ENCODE assay signal across 32 cellular contexts in the genomic region with DNA sequence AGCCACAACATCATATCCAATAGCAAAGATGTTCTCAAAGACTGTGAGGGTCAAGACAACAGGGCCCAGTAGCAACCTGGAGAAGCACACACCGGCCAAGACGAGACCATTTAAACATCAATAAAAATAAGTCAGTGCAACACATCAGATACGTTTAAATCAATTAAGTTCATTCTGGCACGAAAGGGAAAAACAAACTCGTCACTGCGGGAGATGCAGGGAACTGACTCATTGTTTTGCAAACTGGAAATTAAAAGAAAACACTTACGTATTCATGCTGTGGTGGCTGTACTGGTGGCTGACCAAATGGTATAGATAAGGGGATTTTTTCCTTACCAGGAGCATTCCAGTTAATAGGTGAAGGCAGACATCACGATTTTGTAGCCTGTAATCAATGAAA. TPM values are rescaled to one million over a fixed set of nuclear protein-coding genes. Genes with fewer than 3 reads are reported as not detected.
DNase-seq lines count a peak whose midpoint lies in the region; ATAC-seq and TF ChIP-seq lines count a peak whose summit lies in the region.
"Had no signal": no experiment of that assay in that cellular context is flagged by ENCODE, and none has a peak within 500 bp of the region (broad histone marks: within the 10 kb centered on the region; RNA-seq: fewer than 3 reads in every experiment).

No MANE protein-coding gene starts in this region.

- ATAC-seq in GM19023 (IDR thresholded peaks at IDR 0.05; ENCODE audit: unreplicated experiment) = no peak
- ATAC-seq in T-helper 17 cell = no peak
- ATAC-seq: activated CD8-positive, alpha-beta T cell treated with anti-CD3 and anti-CD28 coated beads for 36 hours; CD8-positive, alpha-beta T cell; gastroesophageal sphincter; HCT116; left colon; stimulated activated memory B cell treated with anti-CD40 and anti-IgM and Interleukin-4, amounts not matched to agents 10 μg/mL and 1 μg/mL and 100 μg/mL, for 72 hours had no signal

- DNase-seq in Daoy (ENCODE audit: low read depth) (peak; percentile 41), NCI-H146 (lab: John Stamatoyannopoulos, UW) (peak; percentile 53), brain microvascular endothelial cell (peak; percentile 72), iris pigment epithelial cell (ENCODE audit: low read depth) (peak; percentile 42), T-helper 17 cell (no peak), ascending aorta (ENCODE audit: low spot score in 2 of 2) (no peak)
- no peak for DNase-seq in stimulated activated CD4-positive, alpha-beta T cell treated with anti-CD3 and anti-CD28 coated beads, Interleukin-15, amount 100 ng/mL, for 24 hours
- DNase-seq: ACHN; activated CD8-positive, alpha-beta T cell treated with anti-CD3 and anti-CD28 coated beads for 36 hours; activated naive CD4-positive, alpha-beta T cell treated with anti-CD3 and anti-CD28 coated beads, Interleukin-2, amount 10 ng/mL, durations not matched to agents 7 days and 5 days; adrenal gland; CD8-positive, alpha-beta T cell; central memory CD4-positive, alpha-beta T cell; DMS 273 treated with DMSO at 0.1 percent for 48 hours; hippocampal formation; left colon; NCI-H1105; NCI-H2029 treated with DMSO at 0.1 percent for 48 hours; NCI-H526; SHP77 treated with DMSO at 0.1 percent for 48 hours; transverse colon had no signal

- H3K9me3 ChIP-seq in T-helper 17 cell (ENCODE audit: control insufficient read depth, low read length, poor library complexity, severe bottlenecking) (no peaks in the 10 kb centered on the region), ascending aorta (no peaks in the 10 kb centered on the region)
- H3K9me3 ChIP-seq: adrenal gland, gastroesophageal sphincter, Peyer's patch, transverse colon had no signal

- H3K4me1 ChIP-seq in ascending aorta = no peaks in the 10 kb centered on the region
- H3K4me1 ChIP-seq: adrenal gland, gastroesophageal sphincter, transverse colon had no signal

- H3K36me3 ChIP-seq in brain microvascular endothelial cell (replicated peaks) (no peaks in the 10 kb centered on the region), ascending aorta (no peaks in the 10 kb centered on the region)
- H3K36me3 ChIP-seq: adrenal gland, gastroesophageal sphincter, Peyer's patch, transverse colon had no signal

- no peak overlapping the region for H3K4me3 Mint-ChIP-seq in T-helper 17 cell
- H3K4me3 Mint-ChIP-seq: activated CD8-positive, alpha-beta T cell treated with anti-CD3 and anti-CD28 coated beads for 36 hours; activated naive CD4-positive, alpha-beta T cell treated with anti-CD3 and anti-CD28 coated beads, Interleukin-2, amount 10 ng/mL, durations not matched to agents 7 days and 5 days; B cell; CD8-positive, alpha-beta T cell; nephron; stimulated activated memory B cell treated with anti-CD40 and anti-IgM and Interleukin-4, amounts not matched to agents 10 μg/mL and 1 μg/mL and 100 μg/mL, for 72 hours; T-helper 2 cell treated with Interferon-gamma antibody and Interleukin-4, amounts not matched to agents 5 μg/mL and 100 μg/mL, for 36 hours had no signal

- intact Hi-C loops in ascending aorta (cut with DNase I) = no loop called here

- H3K4me3 ChIP-seq in brain microvascular endothelial cell (ENCODE audit: low read depth, low read length) (no peak overlapping the region), ascending aorta (no peak overlapping the region)
- H3K4me3 ChIP-seq: adrenal gland, gastroesophageal sphincter, Peyer's patch, transverse colon had no signal

- no peak overlapping the region for H3K27ac Mint-ChIP-seq in T-helper 17 cell
- H3K27ac Mint-ChIP-seq: activated CD8-positive, alpha-beta T cell treated with anti-CD3 and anti-CD28 coated beads for 36 hours; activated naive CD4-positive, alpha-beta T cell treated with anti-CD3 and anti-CD28 coated beads, Interleukin-2, amount 10 ng/mL, durations not matched to agents 7 days and 5 days; B cell; CD8-positive, alpha-beta T cell; nephron; stimulated activated memory B cell treated with anti-CD40 and anti-IgM and Interleukin-4, amounts not matched to agents 10 μg/mL and 1 μg/mL and 100 μg/mL, for 72 hours; T-helper 2 cell treated with Interferon-gamma antibody and Interleukin-4, amounts not matched to agents 5 μg/mL and 100 μg/mL, for 36 hours had no signal

- no peaks in the 10 kb centered on the region for H3K4me1 Mint-ChIP-seq in T-helper 17 cell
- H3K4me1 Mint-ChIP-seq: activated naive CD4-positive, alpha-beta T cell treated with anti-CD3 and anti-CD28 coated beads, Interleukin-2, amount 10 ng/mL, durations not matched to agents 7 days and 5 days; B cell; nephron; stimulated activated memory B cell treated with anti-CD40 and anti-IgM and Interleukin-4, amounts not matched to agents 10 μg/mL and 1 μg/mL and 100 μg/mL, for 72 hours had no signal

- peaks cover 2% of the 10 kb centered on the region for H3K36me3 Mint-ChIP-seq in T-helper 17 cell (ENCODE audit: low read depth)
- H3K36me3 Mint-ChIP-seq: activated naive CD4-positive, alpha-beta T cell treated with anti-CD3 and anti-CD28 coated beads, Interleukin-2, amount 10 ng/mL, durations not matched to agents 7 days and 5 days; CD8-positive, alpha-beta T cell; stimulated activated memory B cell treated with anti-CD40 and anti-IgM and Interleukin-4, amounts not matched to agents 10 μg/mL and 1 μg/mL and 100 μg/mL, for 72 hours had no signal

- H3K27ac ChIP-seq in brain microvascular endothelial cell = peak overlapping the region; percentile 26
- H3K27ac ChIP-seq in ascending aorta = no peak overlapping the region
- H3K27ac ChIP-seq: adrenal gland, gastroesophageal sphincter, Peyer's patch, transverse colon had no signal

- in situ Hi-C loops in brain microvascular endothelial cell (cut with HindIII; ENCODE audit: low pct_ligation_motif_present, low sequenced_read_pairs) = no loop called here

- TF ChIP-seq CTCF in brain microvascular endothelial cell (IDR thresholded peaks at IDR 0.05; ENCODE audit: low read depth, low read length, missing control alignments) = no peak
- no peak for TF ChIP-seq CTCF in ascending aorta (IDR thresholded peaks at IDR 0.05)

- peaks cover 36% of the 10 kb centered on the region for H3K27me3 Mint-ChIP-seq in T-helper 17 cell

- no peaks in the 10 kb centered on the region for H3K27me3 ChIP-seq in brain microvascular endothelial cell (replicated peaks)
- no peaks in the 10 kb centered on the region for H3K27me3 ChIP-seq in ascending aorta
- H3K27me3 ChIP-seq: adrenal gland, Peyer's patch, transverse colon had no signal

RNA-seq across cellular contexts. Expression of a gene that starts 26.3 kb away (rescaled TPM):
- total RNA-seq in Daoy (2014; rRNA removed; shearing (Covaris generic)) = not detected in 2 replicates
- not detected for total RNA-seq in T-helper 17 cell
- total RNA-seq in ascending aorta = not detected
- total RNA-seq: activated CD8-positive, alpha-beta T cell treated with anti-CD3 and anti-CD28 coated beads for 36 hours; B cell; CD8-positive, alpha-beta T cell; dermis microvascular lymphatic vessel endothelial cell; osteoblast; subcutaneous adipose tissue had no signal

Comparison
In these comparisons a context has a peak if more than half of its experiments do, and no peak if none do; other contexts are left out.
1. DNase-seq: peak in Daoy (single experiment), NCI-H146 (single experiment), brain microvascular endothelial cell (single experiment) and iris pigment epithelial cell (single experiment); none in T-helper 17 cell (0 of 3), stimulated activated CD4-positive, alpha-beta T cell treated with anti-CD3 and anti-CD28 coated beads, Interleukin-15, amount 100 ng/mL, for 24 hours (single experiment) and ascending aorta (0 of 2).